ENCODE assay signal across 8 cellular contexts in genomic region chr5:76175051-76175666, GRCh38.
DNase-seq lines count a peak whose midpoint lies in the region; ATAC-seq, FAIRE-seq and TF ChIP-seq lines count a peak whose summit lies in the region.

No MANE protein-coding gene starts in this region.

- no peak for TF ChIP-seq POLR2A in breast epithelium (IDR thresholded peaks at IDR 0.05)

- no peaks in the 10 kb centered on the region for H3K9me2 ChIP-seq in DOHH2 (replicated peaks; ENCODE audit: control insufficient read depth, low read length)

- no peaks in the 10 kb centered on the region for H3K9me3 Mint-ChIP-seq in stimulated activated effector memory CD8-positive, alpha-beta T cell treated with anti-CD3 and anti-CD28 coated beads, Interleukin-12 subunit alpha, Interleukin-12 subunit beta, amount 100 ng/mL, for 72 hours

- H3K27me3 ChIP-seq in DOHH2 (ENCODE audit: control insufficient read depth, low read length) (peaks cover 13% of the 10 kb centered on the region; the same call in 1 of the 2 replicates), breast epithelium (no peaks in the 10 kb centered on the region), liver (ENCODE audit: control insufficient read depth in 4 of 4, insufficient read depth in 4 of 4, low read length in 3 of 4) (no peaks in the 10 kb centered on the region)

- peak; percentile 19 for FAIRE-seq in TTC549 (lab: Jason Lieb, UNC)

- peak overlapping the region; percentile 55 for H3K4me3 Mint-ChIP-seq in stimulated activated effector memory CD8-positive, alpha-beta T cell treated with anti-CD3 and anti-CD28 coated beads, Interleukin-12 subunit alpha, Interleukin-12 subunit beta, amount 100 ng/mL, for 72 hours

- TF ChIP-seq CTCF in DOHH2 (IDR thresholded peaks at IDR 0.05; ENCODE audit: low read depth, low read length, poor library complexity, severe bottlenecking) (peak; percentile 82), breast epithelium (IDR thresholded peaks at IDR 0.05) (peak in 2 of 3 donors; percentile 53 to 69), liver (IDR thresholded peaks at IDR 0.05; ENCODE audit: low read depth, low read length, missing input control) (peak; percentile 61)

- peak; percentile 77 to 88 for TF ChIP-seq RAD21 in liver (IDR thresholded peaks at IDR 0.05)

- peaks cover 36% of the 10 kb centered on the region for H3K4me1 Mint-ChIP-seq in stimulated activated effector memory CD8-positive, alpha-beta T cell treated with anti-CD3 and anti-CD28 coated beads, Interleukin-12 subunit alpha, Interleukin-12 subunit beta, amount 100 ng/mL, for 72 hours

- DNase-seq in MV-4-11 (lab: John Stamatoyannopoulos, UW) (peak; percentile 41), breast epithelium (ENCODE audit: low spot score in 2 of 2) (no peak)
- peak; percentile 41 to 73 for DNase-seq in stimulated activated effector memory CD8-positive, alpha-beta T cell treated with anti-CD3 and anti-CD28 coated beads, Interleukin-12 subunit alpha, Interleukin-12 subunit beta, amount 100 ng/mL, for 72 hours (ENCODE audit: low spot score in 2 of 2)

- ATAC-seq in GM21737 (IDR thresholded peaks at IDR 0.05; ENCODE audit: unreplicated experiment) (peak; percentile 54), HG03045 (IDR thresholded peaks at IDR 0.05; ENCODE audit: unreplicated experiment) (no peak)
- peak; percentile 22 for ATAC-seq in stimulated activated effector memory CD8-positive, alpha-beta T cell treated with anti-CD3 and anti-CD28 coated beads, Interleukin-12 subunit alpha, Interleukin-12 subunit beta, amount 100 ng/mL, for 72 hours

- H4K20me1 ChIP-seq in DOHH2 (ENCODE audit: control insufficient read depth, insufficient read depth, low read depth, low read length) = no peaks in the 10 kb centered on the region

- no peaks in the 10 kb centered on the region for H3K79me2 ChIP-seq in DOHH2 (ENCODE audit: control insufficient read depth, low read length)

- H3K4me1 ChIP-seq in DOHH2 (ENCODE audit: control insufficient read depth, low read length) = peaks cover 12% of the 10 kb centered on the region
- H3K4me1 ChIP-seq in breast epithelium = no peaks in the 10 kb centered on the region
- no peaks in the 10 kb centered on the region for H3K4me1 ChIP-seq in liver (ENCODE audit: control insufficient read depth in 4 of 4, insufficient read depth in 4 of 4, low read length in 3 of 4)

- H3K4me3 ChIP-seq in DOHH2 (ENCODE audit: low read length) = no peak overlapping the region
- no peak overlapping the region for H3K4me3 ChIP-seq in breast epithelium
- H3K4me3 ChIP-seq in liver (ENCODE audit: low read depth in 1 of 3, low read length in 3 of 3) = no peak overlapping the region

- intact Hi-C loops in breast epithelium (cut with DNase I; ENCODE audit: low total_unique reads) = no loop called here

- no peaks in the 10 kb centered on the region for H3F3A ChIP-seq in DOHH2 (ENCODE audit: control insufficient read depth, insufficient read depth)

- no peaks in the 10 kb centered on the region for H3K9me3 ChIP-seq in DOHH2 (ENCODE audit: control insufficient read depth, insufficient read depth, low read length)
- H3K9me3 ChIP-seq in breast epithelium = no peaks in the 10 kb centered on the region
- H3K9me3 ChIP-seq in liver (ENCODE audit: control insufficient read depth in 4 of 4, low read length in 3 of 4) = no peaks in the 10 kb centered on the region

- H3K27ac ChIP-seq in DOHH2 (ENCODE audit: low read depth, low read length) (no peak overlapping the region), breast epithelium (no peak overlapping the region), liver (ENCODE audit: low read depth in 1 of 2, low read length in 2 of 2) (no peak overlapping the region)

- peak overlapping the region; percentile 34; the same call in 1 of the 2 replicates for H3K4me2 ChIP-seq in DOHH2 (ENCODE audit: low read length)

- no peaks in the 10 kb centered on the region for H3K36me3 Mint-ChIP-seq in stimulated activated effector memory CD8-positive, alpha-beta T cell treated with anti-CD3 and anti-CD28 coated beads, Interleukin-12 subunit alpha, Interleukin-12 subunit beta, amount 100 ng/mL, for 72 hours

- WGBS in liver = 28% methylated on average over 6 of the region's 6 CpGs

- no peak overlapping the region for H3K9ac ChIP-seq in liver (ENCODE audit: low read depth in 1 of 2, low read length in 2 of 2)

- H3K36me3 ChIP-seq in DOHH2 (ENCODE audit: control insufficient read depth, low read length) (no peaks in the 10 kb centered on the region), breast epithelium (no peaks in the 10 kb centered on the region), liver (ENCODE audit: control insufficient read depth in 4 of 4, insufficient read depth in 3 of 4, low read depth in 1 of 4, low read length in 3 of 4) (no peaks in the 10 kb centered on the region)

- H3K27ac Mint-ChIP-seq in stimulated activated effector memory CD8-positive, alpha-beta T cell treated with anti-CD3 and anti-CD28 coated beads, Interleukin-12 subunit alpha, Interleukin-12 subunit beta, amount 100 ng/mL, for 72 hours = peak overlapping the region; percentile 81

TF ChIP-seq in liver, 16 proteins besides CTCF, POLR2A, EP300 and RAD21:
- no peak for TF ChIP-seq EGR1 (IDR thresholded peaks at IDR 0.05; ENCODE audit: low read depth in 2 of 2)
- no peak for TF ChIP-seq JUND (IDR thresholded peaks at IDR 0.05)
- no peak for TF ChIP-seq REST (IDR thresholded peaks at IDR 0.05)
- TF ChIP-seq ZBTB33 (IDR thresholded peaks at IDR 0.05) = no peak
- no peak for TF ChIP-seq HNF4G (IDR thresholded peaks at IDR 0.05)
- no peak for TF ChIP-seq MAX (IDR thresholded peaks at IDR 0.05)
- TF ChIP-seq ATF3 (IDR thresholded peaks at IDR 0.05) = no peak
- TF ChIP-seq FOXA1 (IDR thresholded peaks at IDR 0.05) = no peak
- no peak for TF ChIP-seq FOXA2 (IDR thresholded peaks at IDR 0.05)
- TF ChIP-seq HNF4A (conservative IDR thresholded peaks at IDR 0.05) = no peak
- TF ChIP-seq TAF1 (conservative IDR thresholded peaks at IDR 0.05) = no peak
- TF ChIP-seq YY1 (IDR thresholded peaks at IDR 0.05) = no peak
- TF ChIP-seq SP1 (IDR thresholded peaks at IDR 0.05) = no peak
- no peak for TF ChIP-seq NR2F2 (IDR thresholded peaks at IDR 0.05)
- no peak for TF ChIP-seq GABPA (IDR thresholded peaks at IDR 0.05 in 1 of 2, conservative IDR thresholded peaks at IDR 0.05 in 1 of 2)
- no peak for TF ChIP-seq RXRA (IDR thresholded peaks at IDR 0.05)

Comparison
In these comparisons a context has a peak if more than half of its experiments do, and no peak if none do; other contexts are left out.
1. DNase-seq: peak in MV-4-11 (single experiment) and stimulated activated effector memory CD8-positive, alpha-beta T cell treated with anti-CD3 and anti-CD28 coated beads, Interleukin-12 subunit alpha, Interleukin-12 subunit beta, amount 100 ng/mL, for 72 hours (2 of 2); none in breast epithelium (0 of 2).
2. Peak in every context shown above with its lines, with median percentiles within 50 percentile points of each other: CTCF ChIP-seq.